In genomic region chr1:110542730-110543129, GRCh38 we compare ENCODE assay signal across 12 cellular contexts. TPM values are rescaled to one million over a fixed set of nuclear protein-coding genes. Genes with fewer than 3 reads are reported as not detected.
DNase-seq lines count a peak whose midpoint lies in the region; ATAC-seq and TF ChIP-seq lines count a peak whose summit lies in the region.
"Had no signal": no experiment of that assay in that cellular context is flagged by ENCODE, and none has a peak within 500 bp of the region (broad histone marks: within the 10 kb centered on the region; RNA-seq: fewer than 3 reads in every experiment).

No MANE protein-coding gene starts in this region.

- no peak for ATAC-seq in GM21825 (IDR thresholded peaks at IDR 0.05; ENCODE audit: unreplicated experiment)

- no peak overlapping the region for H3K4me3 ChIP-seq in fibroblast of villous mesenchyme (ENCODE audit: low read depth, low read length)
- H3K4me3 ChIP-seq: thyroid gland had no signal

- DNase-seq in AG09319 (ENCODE audit: extremely low read depth, low read depth) (peak; percentile 2), HPDE6-E6E7 (ENCODE audit: extremely low spot score) (peak; percentile 39), SW480 (ENCODE audit: low spot score) (peak; percentile 20), fibroblast of villous mesenchyme (ENCODE audit: low read depth) (peak; percentile 48), NCI-H1436 (lab: John Stamatoyannopoulos, UW) (no peak), NCI-H1417 (lab: John Stamatoyannopoulos, UW) (no peak), NCI-H510A treated with DMSO at 0.1 percent for 48 hours (lab: John Stamatoyannopoulos, UW) (no peak)
- DNase-seq: activated CD4-positive, alpha-beta T cell treated with anti-CD3 and anti-CD28 coated beads for 4 hours; CD4-positive, alpha-beta memory T cell; central memory CD4-positive, alpha-beta T cell; thyroid gland had no signal

- no peak for TF ChIP-seq CTCF in AG09319 (IDR thresholded peaks at IDR 0.05; ENCODE audit: low read depth, low read length)
- no peak for TF ChIP-seq CTCF in fibroblast of villous mesenchyme (IDR thresholded peaks at IDR 0.05; ENCODE audit: insufficient read depth, low read depth, low read length)

RNA-seq across cellular contexts. Expression of gene KCNA10, which starts 23.8 kb away (rescaled TPM):
- not detected in 2 replicates for total RNA-seq in fibroblast of villous mesenchyme
- total RNA-seq: CD4-positive, alpha-beta memory T cell; thyroid gland had no signal

Comparison
In these comparisons a context has a peak if more than half of its experiments do, and no peak if none do; other contexts are left out.
1. DNase-seq: peak in AG09319 (single experiment), HPDE6-E6E7 (single experiment), SW480 (single experiment) and fibroblast of villous mesenchyme (single experiment); none in NCI-H1436 (single experiment), NCI-H1417 (0 of 3) and NCI-H510A treated with DMSO at 0.1 percent for 48 hours (single experiment).